ENCODE assay signal across 24 cellular contexts in the genomic region with DNA sequence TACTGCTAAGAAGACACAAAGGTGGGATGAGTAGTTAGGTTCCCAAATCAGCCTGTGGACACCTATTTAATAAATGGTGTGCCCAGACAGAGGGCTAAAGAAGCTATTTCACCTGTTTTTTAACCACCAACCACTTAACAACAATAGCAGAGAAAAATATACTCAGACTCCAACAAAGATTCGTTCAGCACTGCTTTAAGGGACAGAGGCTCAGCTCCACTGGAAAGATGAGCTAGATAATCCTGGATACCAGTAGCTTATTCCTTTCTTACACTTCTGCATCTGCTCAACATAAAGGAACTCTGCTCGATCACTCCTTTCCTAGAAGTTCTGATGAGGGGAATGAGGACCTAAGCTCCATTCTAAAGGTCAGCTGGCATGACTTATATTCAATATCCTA.
"Had no signal": no experiment of that assay in that cellular context is flagged by ENCODE, and none has a peak within 500 bp of the region (broad histone marks: within the 10 kb centered on the region; RNA-seq: fewer than 3 reads in every experiment).

No MANE protein-coding gene starts in this region.

- H2AFZ ChIP-seq: hepatocyte had no signal

- H3K36me3 ChIP-seq: ovary had no signal

- H3K79me2 ChIP-seq: hepatocyte had no signal

- H3K4me3 Mint-ChIP-seq: naive thymus-derived CD8-positive, alpha-beta T cell; stimulated activated memory B cell treated with anti-CD40 and anti-IgM and Interleukin-4, amounts not matched to agents 10 μg/mL and 1 μg/mL and 100 μg/mL, for 72 hours had no signal

- H3K4me1 ChIP-seq: colonic mucosa, psoas muscle, sigmoid colon, tibial nerve, upper lobe of left lung had no signal

- H3K27me3 Mint-ChIP-seq: naive thymus-derived CD8-positive, alpha-beta T cell; stimulated activated memory B cell treated with anti-CD40 and anti-IgM and Interleukin-4, amounts not matched to agents 10 μg/mL and 1 μg/mL and 100 μg/mL, for 72 hours had no signal

- H3K9me3 ChIP-seq: colonic mucosa, ovary, psoas muscle, sigmoid colon, thoracic aorta, tibial nerve, upper lobe of left lung had no signal

- DNase-seq: colonic mucosa; dermis blood vessel endothelial cell; effector memory CD4-positive, alpha-beta T cell; head of caudate nucleus; kidney; mesendoderm; midbrain; naive thymus-derived CD8-positive, alpha-beta T cell; occipital lobe; ovary; posterior cingulate gyrus; psoas muscle; right cardiac atrium; sigmoid colon; stimulated activated CD4-positive, alpha-beta T cell treated with anti-CD3 and anti-CD28 coated beads, Interleukin-2, amount 100 ng/mL, for 24 hours; stimulated activated CD4-positive, alpha-beta T cell treated with anti-CD3 and anti-CD28 coated beads, Interleukin-4, amount 100 ng/mL, for 24 hours; stimulated activated naive CD8-positive, alpha-beta T cell treated with anti-CD3 and anti-CD28 coated beads, Interleukin-15, Interleukin-2, amounts not matched to agents 100 U/mL and 50 U/mL, for 24 hours; substantia nigra; upper lobe of left lung had no signal

- H3K27ac ChIP-seq: colonic mucosa, hepatocyte, ovary, psoas muscle, sigmoid colon, tibial nerve, upper lobe of left lung had no signal

- H3K27ac Mint-ChIP-seq: stimulated activated memory B cell treated with anti-CD40 and anti-IgM and Interleukin-4, amounts not matched to agents 10 μg/mL and 1 μg/mL and 100 μg/mL, for 72 hours had no signal

- ATAC-seq: left lobe of liver; naive thymus-derived CD8-positive, alpha-beta T cell; right cardiac atrium; stimulated activated memory B cell treated with anti-CD40 and anti-IgM and Interleukin-4, amounts not matched to agents 10 μg/mL and 1 μg/mL and 100 μg/mL, for 72 hours; stimulated activated naive CD8-positive, alpha-beta T cell treated with anti-CD3 and anti-CD28 coated beads, Interleukin-15, Interleukin-2, amounts not matched to agents 100 U/mL and 50 U/mL, for 24 hours had no signal

- H3K4me3 ChIP-seq: colonic mucosa, hepatocyte, ovary, psoas muscle, sigmoid colon, thoracic aorta, tibial nerve, upper lobe of left lung had no signal

- H3K4me2 ChIP-seq: hepatocyte had no signal

- H3K27me3 ChIP-seq: colonic mucosa, hepatocyte, ovary, sigmoid colon, tibial nerve, upper lobe of left lung had no signal

- H3K9me3 Mint-ChIP-seq: naive thymus-derived CD8-positive, alpha-beta T cell; stimulated activated memory B cell treated with anti-CD40 and anti-IgM and Interleukin-4, amounts not matched to agents 10 μg/mL and 1 μg/mL and 100 μg/mL, for 72 hours had no signal

- H3K4me1 Mint-ChIP-seq: stimulated activated memory B cell treated with anti-CD40 and anti-IgM and Interleukin-4, amounts not matched to agents 10 μg/mL and 1 μg/mL and 100 μg/mL, for 72 hours had no signal
